In genomic region chr12:53214687-53215455, GRCh38 we compare ENCODE assay signal across 1 cellular context.
TF ChIP-seq lines count a peak whose summit lies in the region.

No MANE protein-coding gene starts in this region.

TF ChIP-seq in GM12891, 5 proteins besides CTCF, POLR2A, EP300 and RAD21:
- TF ChIP-seq POLR2AphosphoS5 (IDR thresholded peaks at IDR 0.05; ENCODE audit: low read depth, low read length) (no peak), TAF1 (IDR thresholded peaks at IDR 0.05; ENCODE audit: low read depth, low read length) (no peak), POU2F2 (IDR thresholded peaks at IDR 0.05; ENCODE audit: low read depth, low read length) (no peak), PAX5 (IDR thresholded peaks at IDR 0.05; ENCODE audit: insufficient read depth, low read length, severe bottlenecking) (no peak), SPI1 (IDR thresholded peaks at IDR 0.05; ENCODE audit: low read depth, low read length) (no peak)
